Comparison of ENCODE assay signal across 11 cellular contexts in genomic region chr2:207930747-207931146, GRCh38.
DNase-seq lines count a peak whose midpoint lies in the region; ATAC-seq, FAIRE-seq and TF ChIP-seq lines count a peak whose summit lies in the region.
"Had no signal": no experiment of that assay in that cellular context is flagged by ENCODE, and none has a peak within 500 bp of the region (broad histone marks: within the 10 kb centered on the region; RNA-seq: fewer than 3 reads in every experiment).

No MANE protein-coding gene starts in this region.

- H3K27ac ChIP-seq in keratinocyte (ENCODE audit: control insufficient read depth, insufficient read depth, low read length) (no peak overlapping the region), small intestine (ENCODE audit: low read depth in 1 of 2, low read length in 1 of 2) (no peak overlapping the region)

- DNase-seq in LoVo (ENCODE audit: low spot score) (peak; percentile 60), NCI-H526 treated with DMSO at 0.1 percent for 48 hours (lab: John Stamatoyannopoulos, UW) (peak; percentile 75), keratinocyte (ENCODE audit: low read depth, low spot score) (no peak), small intestine (peak; percentile 61), chondrocyte (ENCODE audit: low spot score) (no peak)
- DNase-seq in stimulated activated CD4-positive, alpha-beta T cell treated with anti-CD3 and anti-CD28 coated beads, Interleukin-1b, Interleukin-23, amount 100 ng/mL, for 48 hours, result no peak
- DNase-seq: activated naive CD4-positive, alpha-beta T cell treated with anti-CD3 and anti-CD28 coated beads, Interleukin-2, amount 50 U/mL, for 16 hours; hippocampal formation had no signal

- TF ChIP-seq CTCF in keratinocyte (optimal IDR thresholded peaks at IDR 0.05 in 1 of 3, IDR thresholded peaks at IDR 0.05 in 1 of 3, conservative IDR thresholded peaks at IDR 0.05 in 1 of 3; ENCODE audit: extremely low read depth in 1 of 3, insufficient read depth in 2 of 3, low read length in 3 of 3) (no peak), chondrocyte (IDR thresholded peaks at IDR 0.05) (no peak)

- H3K36me3 ChIP-seq in keratinocyte (ENCODE audit: control insufficient read depth in 2 of 2, extremely low read depth in 1 of 2, insufficient read depth in 2 of 2, low read length in 2 of 2) (no peaks in the 10 kb centered on the region), small intestine (ENCODE audit: control insufficient read depth in 2 of 2, insufficient read depth in 2 of 2, low read length in 2 of 2) (no peaks in the 10 kb centered on the region)

- no peaks in the 10 kb centered on the region for H3K4me1 ChIP-seq in keratinocyte (ENCODE audit: control insufficient read depth, extremely low read depth, insufficient read depth, low read length)
- H3K4me1 ChIP-seq in small intestine (ENCODE audit: control insufficient read depth in 2 of 2, insufficient read depth in 1 of 2, low read depth in 1 of 2, low read length in 1 of 2), result peaks cover 0 to 2% of the 10 kb centered on the region in 2 donors

- H3K9ac ChIP-seq in keratinocyte (ENCODE audit: control insufficient read depth, extremely low read depth, insufficient read depth, low read length), result no peak overlapping the region

- no peaks in the 10 kb centered on the region for H3K27me3 Mint-ChIP-seq in chondrocyte (ENCODE audit: low read depth)

- no peak overlapping the region for H3K4me3 Mint-ChIP-seq in chondrocyte (ENCODE audit: unreplicated experiment)

- H3K27me3 ChIP-seq in keratinocyte (ENCODE audit: control insufficient read depth, extremely low read depth, insufficient read depth, low read length) (no peaks in the 10 kb centered on the region), small intestine (ENCODE audit: control insufficient read depth in 2 of 2, insufficient read depth in 2 of 2, low read length in 2 of 2) (no peaks in the 10 kb centered on the region)

- H3K36me3 Mint-ChIP-seq in chondrocyte (ENCODE audit: low read depth), result no peaks in the 10 kb centered on the region

- H3K4me2 ChIP-seq in keratinocyte (ENCODE audit: control insufficient read depth, extremely low read depth, insufficient read depth, low read depth, low read length), result peak overlapping the region; percentile 33

- H3K9me3 Mint-ChIP-seq in chondrocyte (ENCODE audit: low read depth), result no peaks in the 10 kb centered on the region

- dilution Hi-C loops in keratinocyte (cut with MboI; ENCODE audit: extremely low pct_ligation_motif_present, low sequenced_read_pairs), result no loop called here

- H3K4me3 ChIP-seq in keratinocyte (ENCODE audit: control insufficient read depth in 2 of 3, extremely low read depth in 1 of 3, insufficient read depth in 2 of 3, low read depth in 1 of 3, low read length in 3 of 3) (peak overlapping the region in 1 of 3 experiments; percentile 14), small intestine (ENCODE audit: low read depth in 1 of 2, low read length in 2 of 2) (peak overlapping the region in 1 of 2 donors; percentile 40)

- no peaks in the 10 kb centered on the region for H3K9me3 ChIP-seq in keratinocyte (ENCODE audit: control insufficient read depth, low read depth, low read length)
- H3K9me3 ChIP-seq in small intestine (ENCODE audit: control insufficient read depth, low read depth), result no peaks in the 10 kb centered on the region

- WGBS in small intestine, 3 donors, result 24 to 73% (median 32%) methylated on average over 27 to 29 of the region's 29 CpGs

- no peaks in the 10 kb centered on the region for H3K9me1 ChIP-seq in keratinocyte (ENCODE audit: control insufficient read depth, extremely low read depth, insufficient read depth, low read length)

- FAIRE-seq in keratinocyte (lab: Jason Lieb, UNC) (no peak), small intestine (lab: Jason Lieb, UNC) (no peak)
- FAIRE-seq: GM18507 had no signal

- H3K79me2 ChIP-seq in keratinocyte (ENCODE audit: control insufficient read depth, insufficient read depth, low read length), result no peaks in the 10 kb centered on the region

- ATAC-seq in GM18909 (IDR thresholded peaks at IDR 0.05; ENCODE audit: poor library complexity, unreplicated experiment), result no peak
- ATAC-seq in HG02852 (IDR thresholded peaks at IDR 0.05; ENCODE audit: unreplicated experiment), result no peak

- H4K20me1 ChIP-seq in keratinocyte (ENCODE audit: control insufficient read depth, extremely low read depth, insufficient read depth, low read length), result no peaks in the 10 kb centered on the region

- H3K4me1 Mint-ChIP-seq in chondrocyte (ENCODE audit: low read depth), result peaks cover 14% of the 10 kb centered on the region

- H3K27ac Mint-ChIP-seq in chondrocyte (ENCODE audit: unreplicated experiment), result no peak overlapping the region

- peak overlapping the region; percentile 31 for H2AFZ ChIP-seq in keratinocyte (ENCODE audit: control insufficient read depth, low read length)

Comparison
In these comparisons a context has a peak if more than half of its experiments do, and no peak if none do; other contexts are left out.
1. DNase-seq: peak in LoVo (single experiment), NCI-H526 treated with DMSO at 0.1 percent for 48 hours (single experiment) and small intestine (single experiment); none in keratinocyte (single experiment), stimulated activated CD4-positive, alpha-beta T cell treated with anti-CD3 and anti-CD28 coated beads, Interleukin-1b, Interleukin-23, amount 100 ng/mL, for 48 hours (single experiment) and chondrocyte (single experiment).